2 cellular contexts compared by ENCODE assay signal in genomic region chr5:14260637-14261036, GRCh38.
TF ChIP-seq lines count a peak whose summit lies in the region.

No MANE protein-coding gene starts in this region.

TF ChIP-seq in IMR-90, 13 proteins besides CTCF, POLR2A, EP300 and RAD21:
- TF ChIP-seq MAZ (IDR thresholded peaks at IDR 0.05; ENCODE audit: borderline replicate concordance, low read depth, low read length): no peak
- TF ChIP-seq CHD1 (IDR thresholded peaks at IDR 0.05; ENCODE audit: low read depth, low read length): no peak
- no peak for TF ChIP-seq NFE2L2 (IDR thresholded peaks at IDR 0.05; ENCODE audit: low read depth, low read length)
- no peak for TF ChIP-seq USF2 (IDR thresholded peaks at IDR 0.05; ENCODE audit: low read depth, low read length)
- no peak for TF ChIP-seq CEBPB (IDR thresholded peaks at IDR 0.05; ENCODE audit: low read depth, low read length)
- no peak for TF ChIP-seq SMC3 (IDR thresholded peaks at IDR 0.05; ENCODE audit: low read depth, low read length)
- no peak for TF ChIP-seq BHLHE40 (IDR thresholded peaks at IDR 0.05; ENCODE audit: low read depth, low read length)
- TF ChIP-seq ELK1 (IDR thresholded peaks at IDR 0.05; ENCODE audit: borderline replicate concordance, low read depth, low read length): no peak
- TF ChIP-seq RFX5 (IDR thresholded peaks at IDR 0.05; ENCODE audit: low read depth, low read length): no peak
- no peak for TF ChIP-seq MAFK (IDR thresholded peaks at IDR 0.05; ENCODE audit: low read depth, low read length)

TF ChIP-seq in H1, 55 proteins besides CTCF, POLR2A, EP300 and RAD21:
- TF ChIP-seq POLR2AphosphoS5 (IDR thresholded peaks at IDR 0.05; ENCODE audit: low read depth, low read length) (no peak), E2F6 (IDR thresholded peaks at IDR 0.05) (no peak), RNF2 (IDR thresholded peaks at IDR 0.05; ENCODE audit: borderline replicate concordance, low read depth, low read length, missing control alignments, poor library complexity, severe bottlenecking) (no peak), TAF7 (optimal IDR thresholded peaks at IDR 0.05; ENCODE audit: borderline replicate concordance, low read depth, low read length) (no peak), KDM4A (IDR thresholded peaks at IDR 0.05; ENCODE audit: low read depth, low read length, severe bottlenecking) (no peak), TAF1 (IDR thresholded peaks at IDR 0.05; ENCODE audit: low read depth, low read length) (no peak)
TF ChIP-seq in H1: peak in this region for 0.
